Comparison of ENCODE assay signal across 8 cellular contexts in the genomic region with DNA sequence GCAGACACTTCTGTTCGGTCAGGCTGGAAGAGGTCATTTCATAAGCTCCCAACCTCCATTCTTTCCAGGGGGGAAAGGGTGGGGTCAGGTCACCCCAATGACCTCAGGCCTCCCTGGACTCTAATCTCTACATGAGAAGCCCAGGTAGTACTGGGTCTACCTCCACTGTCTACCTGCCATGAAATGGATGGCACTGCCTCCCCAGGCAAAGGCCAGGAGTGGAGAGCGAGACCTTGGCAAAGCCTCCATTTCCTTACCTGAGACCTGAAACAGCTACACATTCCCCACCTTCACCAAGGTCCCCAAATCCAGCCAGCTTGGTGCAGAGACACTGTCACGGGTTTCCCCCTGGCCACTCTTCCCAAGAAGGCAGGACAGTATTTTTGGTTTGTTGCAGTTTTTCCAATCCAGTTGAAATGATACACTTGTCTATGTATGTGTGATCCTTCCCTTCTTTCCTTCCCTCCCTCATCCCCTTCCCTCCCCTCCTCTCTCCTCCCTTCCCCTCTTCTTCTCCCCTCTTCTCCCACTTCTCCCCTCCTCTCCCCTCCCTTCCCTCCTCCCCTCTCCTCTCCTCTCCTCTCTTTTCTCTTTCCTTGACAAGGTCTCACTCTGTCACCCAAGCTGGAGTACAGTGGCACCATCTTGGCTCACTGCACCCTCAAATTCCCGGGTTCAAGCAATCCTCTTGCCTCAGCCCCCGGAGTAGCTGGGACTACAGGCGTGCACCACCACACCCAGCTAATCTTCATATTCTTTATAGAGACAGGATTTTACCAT. TPM values are rescaled to one million over a fixed set of nuclear protein-coding genes. Genes with fewer than 3 reads are reported as not detected.
A peak's percentile ranks its signal among the peaks of the same experiment; 100 is the strongest.
DNase-seq lines count a peak whose midpoint lies in the region; ATAC-seq and TF ChIP-seq lines count a peak whose summit lies in the region.

No MANE protein-coding gene starts in this region.

- H3K9me3 Mint-ChIP-seq in stimulated activated naive CD8-positive, alpha-beta T cell treated with anti-CD3 and anti-CD28 coated beads, Interleukin-15, Interleukin-2, amounts not matched to agents 100 ng/mL and 50 ng/mL, for 24 hours, result no peaks in the 10 kb centered on the region
- no peaks in the 10 kb centered on the region for H3K9me3 Mint-ChIP-seq in activated naive CD8-positive, alpha-beta T cell treated with anti-CD3 and anti-CD28 coated beads, Interleukin-2, amount 10 ng/mL, durations not matched to agents 7 days and 5 days
- H3K9me3 Mint-ChIP-seq in naive thymus-derived CD4-positive, alpha-beta T cell, result peaks cover 0 to 3% (median 0%) of the 10 kb centered on the region in 11 donors

- H3K27me3 ChIP-seq in naive thymus-derived CD4-positive, alpha-beta T cell (ENCODE audit: control insufficient read depth in 2 of 2, insufficient read depth in 2 of 2, low read length in 2 of 2), result no peaks in the 10 kb centered on the region

- peak overlapping the region; percentile 35 for H3K4me3 Mint-ChIP-seq in stimulated activated naive CD8-positive, alpha-beta T cell treated with anti-CD3 and anti-CD28 coated beads, Interleukin-15, Interleukin-2, amounts not matched to agents 100 ng/mL and 50 ng/mL, for 24 hours
- H3K4me3 Mint-ChIP-seq in activated naive CD8-positive, alpha-beta T cell treated with anti-CD3 and anti-CD28 coated beads, Interleukin-2, amount 10 ng/mL, durations not matched to agents 7 days and 5 days, result peak overlapping the region; percentile 67
- H3K4me3 Mint-ChIP-seq in naive thymus-derived CD4-positive, alpha-beta T cell, result peak overlapping the region; percentile 66 to 88 (median 82)

- H3K27ac Mint-ChIP-seq in stimulated activated naive CD8-positive, alpha-beta T cell treated with anti-CD3 and anti-CD28 coated beads, Interleukin-15, Interleukin-2, amounts not matched to agents 100 ng/mL and 50 ng/mL, for 24 hours, result peak overlapping the region; percentile 81
- H3K27ac Mint-ChIP-seq in activated naive CD8-positive, alpha-beta T cell treated with anti-CD3 and anti-CD28 coated beads, Interleukin-2, amount 10 ng/mL, durations not matched to agents 7 days and 5 days, result peak overlapping the region; percentile 87
- H3K27ac Mint-ChIP-seq in naive thymus-derived CD4-positive, alpha-beta T cell, result peak overlapping the region; percentile 85 to 100 (median 99)

- intact Hi-C loops in naive thymus-derived CD4-positive, alpha-beta T cell (cut with micrococcal nuclease), result loop anchor here (1.0 to 10.0 kb wide), 15 partner anchors 15 to 1963 kb away; partner anchors contain the start of genes PPFIA4 (in 2 of the 2), ZBED6 (in 2 of the 2), ZC3H11A (in 2 of the 2) and ADIPOR1 (in 1 of the 2)

- H3K36me3 Mint-ChIP-seq in stimulated activated naive CD8-positive, alpha-beta T cell treated with anti-CD3 and anti-CD28 coated beads, Interleukin-15, Interleukin-2, amounts not matched to agents 100 ng/mL and 50 ng/mL, for 24 hours (ENCODE audit: low read depth), result no peaks in the 10 kb centered on the region
- H3K36me3 Mint-ChIP-seq in activated naive CD8-positive, alpha-beta T cell treated with anti-CD3 and anti-CD28 coated beads, Interleukin-2, amount 10 ng/mL, durations not matched to agents 7 days and 5 days, result no peaks in the 10 kb centered on the region
- H3K36me3 Mint-ChIP-seq in naive thymus-derived CD4-positive, alpha-beta T cell, result peaks cover 0 to 4% (median 0%) of the 10 kb centered on the region in 5 donors

- H3K27ac ChIP-seq in naive thymus-derived CD4-positive, alpha-beta T cell (ENCODE audit: low read depth, low read length), result peak overlapping the region; percentile 98

- peaks cover 74 to 82% of the 10 kb centered on the region in 2 donors for H3K4me1 ChIP-seq in naive thymus-derived CD4-positive, alpha-beta T cell (ENCODE audit: control insufficient read depth in 2 of 2, insufficient read depth in 2 of 2, low read length in 2 of 2)

- no peaks in the 10 kb centered on the region for H3K36me3 ChIP-seq in naive thymus-derived CD4-positive, alpha-beta T cell (ENCODE audit: control insufficient read depth in 2 of 3, insufficient read depth in 3 of 3, low read length in 3 of 3)

- peaks cover 85% of the 10 kb centered on the region for H3K4me1 Mint-ChIP-seq in stimulated activated naive CD8-positive, alpha-beta T cell treated with anti-CD3 and anti-CD28 coated beads, Interleukin-15, Interleukin-2, amounts not matched to agents 100 ng/mL and 50 ng/mL, for 24 hours (ENCODE audit: low read depth)
- peaks cover 66% of the 10 kb centered on the region for H3K4me1 Mint-ChIP-seq in activated naive CD8-positive, alpha-beta T cell treated with anti-CD3 and anti-CD28 coated beads, Interleukin-2, amount 10 ng/mL, durations not matched to agents 7 days and 5 days
- H3K4me1 Mint-ChIP-seq in naive thymus-derived CD4-positive, alpha-beta T cell, result peaks cover 82 to 98% (median 95%) of the 10 kb centered on the region in 7 donors

- POLR2A ChIA-PET in activated naive CD8-positive, alpha-beta T cell treated with anti-CD3 and anti-CD28 coated beads, Interleukin-2, amount 10 ng/mL, durations not matched to agents 7 days and 5 days (lab: Charles Lee), result interaction anchor here (1.1 to 10.1 kb wide), 8 partner anchors 12 to 444 kb away, joined by 3 to 309 read pairs (median 6); partner anchors contain the start of genes BTG2 and LAX1
- POLR2A ChIA-PET in naive thymus-derived CD4-positive, alpha-beta T cell (lab: Charles Lee), result interaction anchor here (0.6 to 24.2 kb wide), 9 partner anchors 9 to 305 kb away, joined by 3 to 1812 read pairs (median 10); partner anchors contain the start of genes ATP2B4 and BTG2

- no peaks in the 10 kb centered on the region for H3K27me3 Mint-ChIP-seq in stimulated activated naive CD8-positive, alpha-beta T cell treated with anti-CD3 and anti-CD28 coated beads, Interleukin-15, Interleukin-2, amounts not matched to agents 100 ng/mL and 50 ng/mL, for 24 hours
- H3K27me3 Mint-ChIP-seq in activated naive CD8-positive, alpha-beta T cell treated with anti-CD3 and anti-CD28 coated beads, Interleukin-2, amount 10 ng/mL, durations not matched to agents 7 days and 5 days, result peaks cover 4% of the 10 kb centered on the region
- no peaks in the 10 kb centered on the region for H3K27me3 Mint-ChIP-seq in naive thymus-derived CD4-positive, alpha-beta T cell

- CTCF ChIA-PET in naive thymus-derived CD4-positive, alpha-beta T cell (lab: Charles Lee), result interaction anchor here (0.6 to 9.7 kb wide), 10 partner anchors 9 to 211 kb away, joined by 3 to 215 read pairs (median 7); no protein-coding TSS in a partner anchor

- H3K4me3 ChIP-seq in naive thymus-derived CD4-positive, alpha-beta T cell (ENCODE audit: low read length), result peak overlapping the region; percentile 41

- DNase-seq in stimulated activated naive CD8-positive, alpha-beta T cell treated with anti-CD3 and anti-CD28 coated beads, Interleukin-15, Interleukin-2, amounts not matched to agents 100 U/mL and 50 U/mL, for 24 hours, result no peak
- DNase-seq in activated naive CD8-positive, alpha-beta T cell treated with anti-CD3 and anti-CD28 coated beads, Interleukin-2, amount 10 ng/mL, durations not matched to agents 7 days and 5 days, result no peak
- DNase-seq in naive thymus-derived CD4-positive, alpha-beta T cell, result no peak
- DNase-seq in mucosa of gallbladder (ENCODE audit: low spot score) (no peak), cerebellar nuclear complex (lab: John Stamatoyannopoulos, UW) (no peak)

- no peaks in the 10 kb centered on the region for H3K9me3 ChIP-seq in naive thymus-derived CD4-positive, alpha-beta T cell (ENCODE audit: control insufficient read depth in 2 of 3, low read length in 3 of 3)

- ATAC-seq in stimulated activated naive CD8-positive, alpha-beta T cell treated with anti-CD3 and anti-CD28 coated beads, Interleukin-15, Interleukin-2, amounts not matched to agents 100 U/mL and 50 U/mL, for 24 hours, result no peak
- ATAC-seq in activated naive CD8-positive, alpha-beta T cell treated with anti-CD3 and anti-CD28 coated beads, Interleukin-2, amount 10 ng/mL, durations not matched to agents 7 days and 5 days (ENCODE audit: low read depth), result peak; percentile 3
- no peak for ATAC-seq in naive thymus-derived CD4-positive, alpha-beta T cell
- ATAC-seq in HG03565 (IDR thresholded peaks at IDR 0.05; ENCODE audit: unreplicated experiment) (no peak), SK-N-SH treated with all-trans-retinoic acid at 6 μM for 48 hours (no peak)

TF ChIP-seq in SK-N-SH treated with all-trans-retinoic acid at 6 μM for 48 hours, 23 proteins besides CTCF, POLR2A, EP300 and RAD21 (continues in another document):
- no peak for TF ChIP-seq POU6F1 (CRISPR knock-in tag; IDR thresholded peaks at IDR 0.05; ENCODE audit: borderline replicate concordance, low read depth)

RNA-seq across cellular contexts. Expression of gene BTG2, which starts 16.1 kb away (rescaled TPM):
- total RNA-seq in activated naive CD8-positive, alpha-beta T cell treated with anti-CD3 and anti-CD28 coated beads, Interleukin-2, amount 10 ng/mL, durations not matched to agents 7 days and 5 days, result 10 to 100 TPM; 90.3 to 99.8 TPM
- 100 to 1,000 TPM; 141 to 654 (median 241) TPM for total RNA-seq in naive thymus-derived CD4-positive, alpha-beta T cell
- polyA plus RNA-seq in naive thymus-derived CD4-positive, alpha-beta T cell, result 100 to 1,000 TPM; 118 to 211 TPM
- total RNA-seq in mucosa of gallbladder, result 111 TPM

RNA-seq across cellular contexts. Expression of gene FMOD, which starts 29.5 kb away (rescaled TPM):
- total RNA-seq in activated naive CD8-positive, alpha-beta T cell treated with anti-CD3 and anti-CD28 coated beads, Interleukin-2, amount 10 ng/mL, durations not matched to agents 7 days and 5 days, result not detected
- total RNA-seq in naive thymus-derived CD4-positive, alpha-beta T cell, result not detected
- not detected for polyA plus RNA-seq in naive thymus-derived CD4-positive, alpha-beta T cell
- total RNA-seq in mucosa of gallbladder, result 272 TPM

Comparison
In these comparisons a context has a peak if more than half of its experiments do, and no peak if none do; other contexts are left out.
1. RNA of gene FMOD, which starts 29.5 kb away (total RNA-seq): 272 TPM in mucosa of gallbladder (single experiment); not detected in activated naive CD8-positive, alpha-beta T cell treated with anti-CD3 and anti-CD28 coated beads, Interleukin-2, amount 10 ng/mL, durations not matched to agents 7 days and 5 days and not detected in naive thymus-derived CD4-positive, alpha-beta T cell; every median in the first group is over 100 times any median in the second.
2. Peak in every context shown above with its lines, with median percentiles within 50 percentile points of each other: H3K27ac Mint-ChIP-seq and H3K4me3 Mint-ChIP-seq.